Comparison of ENCODE assay signal across 1 cellular context in genomic region chr2:150557020-150557644, GRCh38.
TF ChIP-seq lines count a peak whose summit lies in the region.

No MANE protein-coding gene starts in this region.

TF ChIP-seq in IMR-90, 13 proteins besides CTCF, POLR2A, EP300 and RAD21:
- TF ChIP-seq MAZ (IDR thresholded peaks at IDR 0.05; ENCODE audit: borderline replicate concordance, low read depth, low read length): no peak
